Comparison of ENCODE assay signal across 18 cellular contexts in genomic region chr12:51377099-51377984, GRCh38. TPM values are rescaled to one million over a fixed set of nuclear protein-coding genes. Genes with fewer than 3 reads are reported as not detected.
DNase-seq lines count a peak whose midpoint lies in the region; ATAC-seq and TF ChIP-seq lines count a peak whose summit lies in the region.
"Had no signal": no experiment of that assay in that cellular context is flagged by ENCODE, and none has a peak within 500 bp of the region (broad histone marks: within the 10 kb centered on the region; RNA-seq: fewer than 3 reads in every experiment).

No MANE protein-coding gene starts in this region.

- TF ChIP-seq CTCF in ovary (IDR thresholded peaks at IDR 0.05) (no peak), ascending aorta (IDR thresholded peaks at IDR 0.05) (no peak)

- H3K36me3 Mint-ChIP-seq in effector memory CD8-positive, alpha-beta T cell (ENCODE audit: insufficient read depth) = peaks cover 14% of the 10 kb centered on the region

- H3K4me3 ChIP-seq in ovary = no peak overlapping the region
- H3K4me3 ChIP-seq in ascending aorta = no peak overlapping the region
- H3K4me3 ChIP-seq: A549, lung had no signal

- H3K27me3 Mint-ChIP-seq in effector memory CD8-positive, alpha-beta T cell = no peaks in the 10 kb centered on the region
- H3K27me3 Mint-ChIP-seq: activated CD8-positive, alpha-beta T cell treated with anti-CD3 and anti-CD28 coated beads for 36 hours had no signal

- WGBS in ovary, 3 donors = 34 to 44% (median 38%) methylated on average over 11 of the region's 11 CpGs

- DNase-seq in NCI-H1092 treated with DMSO at 0.1 percent for 48 hours (lab: John Stamatoyannopoulos, UW) (peak; percentile 10), NCI-H1092 (lab: John Stamatoyannopoulos, UW) (no peak), NCI-H2107 (lab: John Stamatoyannopoulos, UW) (peak; percentile 72), ovary (peak in 4 of 5 donors; percentile 47 to 80 (median 64)), ascending aorta (ENCODE audit: low spot score in 2 of 2) (no peak)
- DNase-seq in effector memory CD8-positive, alpha-beta T cell = no peak
- DNase-seq in activated naive CD4-positive, alpha-beta T cell treated with anti-CD3 and anti-CD28 coated beads, Interleukin-2, amount 50 U/mL, for 16 hours = no peak
- DNase-seq: activated CD8-positive, alpha-beta T cell treated with anti-CD3 and anti-CD28 coated beads for 36 hours; activated gamma-delta T cell treated with Interleukin-2 at 50 U/mL for 16 hours; central memory CD4-positive, alpha-beta T cell; erythroblast; Right ventricle myocardium superior had no signal

- TF ChIP-seq EP300 in ovary (IDR thresholded peaks at IDR 0.05) = no peak

- H3K4me1 ChIP-seq in ovary (ENCODE audit: insufficient read depth) (no peaks in the 10 kb centered on the region), ascending aorta (no peaks in the 10 kb centered on the region)

- H3K4me1 Mint-ChIP-seq in effector memory CD8-positive, alpha-beta T cell (ENCODE audit: low read depth in 2 of 2) = peaks cover 14 to 23% of the 10 kb centered on the region in 2 donors

- peak overlapping the region; percentile 83 to 84 for H3K27ac Mint-ChIP-seq in effector memory CD8-positive, alpha-beta T cell
- H3K27ac Mint-ChIP-seq: activated CD8-positive, alpha-beta T cell treated with anti-CD3 and anti-CD28 coated beads for 36 hours had no signal

- H3K27ac ChIP-seq in ovary (no peak overlapping the region), ascending aorta (no peak overlapping the region)
- H3K27ac ChIP-seq: A549, KMS-11 had no signal

- no peaks in the 10 kb centered on the region for H3K9me3 Mint-ChIP-seq in effector memory CD8-positive, alpha-beta T cell
- H3K9me3 Mint-ChIP-seq: activated CD8-positive, alpha-beta T cell treated with anti-CD3 and anti-CD28 coated beads for 36 hours had no signal

- TF ChIP-seq POLR2A in ovary (IDR thresholded peaks at IDR 0.05) = no peak

- H3K4me3 Mint-ChIP-seq in effector memory CD8-positive, alpha-beta T cell = no peak overlapping the region
- H3K4me3 Mint-ChIP-seq: activated CD8-positive, alpha-beta T cell treated with anti-CD3 and anti-CD28 coated beads for 36 hours had no signal

- ATAC-seq in effector memory CD8-positive, alpha-beta T cell (replicated peaks) = no peak
- no peak for ATAC-seq in HG03196 (IDR thresholded peaks at IDR 0.05; ENCODE audit: unreplicated experiment)
- ATAC-seq: activated CD8-positive, alpha-beta T cell treated with anti-CD3 and anti-CD28 coated beads for 36 hours had no signal

- intact Hi-C loops in ovary (cut with DNase I) (no loop called here), ascending aorta (cut with DNase I) (no loop called here)

- H3K9me3 ChIP-seq in ovary = no peaks in the 10 kb centered on the region
- no peaks in the 10 kb centered on the region for H3K9me3 ChIP-seq in ascending aorta
- H3K9me3 ChIP-seq: A549 had no signal

- H3K36me3 ChIP-seq in ovary (no peaks in the 10 kb centered on the region), ascending aorta (no peaks in the 10 kb centered on the region)

- H3K27me3 ChIP-seq in ovary (no peaks in the 10 kb centered on the region), ascending aorta (no peaks in the 10 kb centered on the region)

RNA-seq across cellular contexts. Expression of gene GALNT6, which starts 13.9 kb away (rescaled TPM):
- 10 to 100 TPM in 2 of 7 donors, 1 to 10 TPM in 4, under 1 TPM in 1; 0.56 to 14.5 (median 4.0) TPM for total RNA-seq in ovary
- 1 to 10 TPM in 1 of 2 donors, under 1 TPM in 1; 0.51 to 2.7 TPM for polyA plus RNA-seq in ovary
- 67.2 TPM for total RNA-seq in ascending aorta

RNA-seq across cellular contexts. Expression of gene CELA1, which starts 30.9 kb away (rescaled TPM):
- total RNA-seq in ovary = not detected
- polyA plus RNA-seq in ovary = not detected
- total RNA-seq in ascending aorta = not detected
- total RNA-seq: lung, osteocyte, Right ventricle myocardium superior, ureter had no signal
- polyA plus RNA-seq: A549 had no signal

RNA-seq across cellular contexts. Expression of gene SLC4A8, which starts 47.3 kb away (rescaled TPM):
- total RNA-seq in ovary (10 to 100 TPM in 4 of 7 donors, 1 to 10 TPM in 3; 4.7 to 18.5 (median 10.6) TPM), ascending aorta (not detected)
- polyA plus RNA-seq in ovary = 1 to 10 TPM; 1.5 to 4.7 TPM

RNA-seq across cellular contexts. Expression of gene BIN2, which starts 53.4 kb away (rescaled TPM):
- total RNA-seq in ovary = 1 to 10 TPM; 1.1 to 3.5 (median 1.5) TPM
- polyA plus RNA-seq in ovary = 1 to 10 TPM; 1.1 to 7.6 TPM
- total RNA-seq in ascending aorta = 4.2 TPM
- total RNA-seq: osteocyte had no signal

Comparison
In these comparisons a context has a peak if more than half of its experiments do, and no peak if none do; other contexts are left out.
1. DNase-seq: peak in NCI-H1092 treated with DMSO at 0.1 percent for 48 hours (single experiment), NCI-H2107 (single experiment) and ovary (4 of 5); none in NCI-H1092 (single experiment), effector memory CD8-positive, alpha-beta T cell (0 of 3), activated naive CD4-positive, alpha-beta T cell treated with anti-CD3 and anti-CD28 coated beads, Interleukin-2, amount 50 U/mL, for 16 hours (single experiment) and ascending aorta (0 of 2).